Comparison of ENCODE assay signal across 9 cellular contexts in genomic region chr12:121916719-121917118, GRCh38. TPM values are rescaled to one million over a fixed set of nuclear protein-coding genes. Genes with fewer than 3 reads are reported as not detected.
A peak's percentile ranks its signal among the peaks of the same experiment; 100 is the strongest.
DNase-seq lines count a peak whose midpoint lies in the region; ATAC-seq and TF ChIP-seq lines count a peak whose summit lies in the region.
"Had no signal": no experiment of that assay in that cellular context is flagged by ENCODE, and none has a peak within 500 bp of the region (broad histone marks: within the 10 kb centered on the region; RNA-seq: fewer than 3 reads in every experiment).

No MANE protein-coding gene starts in this region.

- H3K27me3 ChIP-seq in BJ (ENCODE audit: control insufficient read depth, insufficient read depth, low read length) (no peaks in the 10 kb centered on the region), SU-DHL-6 (ENCODE audit: low read length) (no peaks in the 10 kb centered on the region), hepatocyte (no peaks in the 10 kb centered on the region)
- H3K27me3 ChIP-seq: sigmoid colon had no signal

- WGBS in hepatocyte (ENCODE audit: low lambda C conversion rate, missing lambda C conversion rate) = 65% methylated on average over 7 of the region's 7 CpGs

- H3K9ac ChIP-seq in SU-DHL-6 (ENCODE audit: low read length) = peak overlapping the region; percentile 65; the same call in 1 of the 2 replicates

- in situ Hi-C loops in GM13977 (cut with MboI; ENCODE audit: low pct_unique_long_range_greater_than_20kb, low sequenced_read_pairs, unreplicated experiment) = no loop called here

- peaks cover 7% of the 10 kb centered on the region for H3K36me3 ChIP-seq in BJ (ENCODE audit: control insufficient read depth, insufficient read depth, low read length)
- H3K36me3 ChIP-seq in SU-DHL-6 (ENCODE audit: low read length) = no peaks in the 10 kb centered on the region
- H3K36me3 ChIP-seq in hepatocyte (replicated peaks; ENCODE audit: insufficient read depth, low read depth) = no peaks in the 10 kb centered on the region

- H3K4me3 ChIP-seq in BJ (ENCODE audit: low read depth, low read length) = no peak overlapping the region
- H3K4me3 ChIP-seq in SU-DHL-6 (ENCODE audit: insufficient read depth, low read length, poor library complexity, severe bottlenecking) = no peak overlapping the region
- H3K4me3 ChIP-seq in hepatocyte = no peak overlapping the region
- H3K4me3 ChIP-seq: sigmoid colon had no signal

- H3K9me3 ChIP-seq in SU-DHL-6 (ENCODE audit: insufficient read depth, low read length) = no peaks in the 10 kb centered on the region
- H3K9me3 ChIP-seq in hepatocyte (ENCODE audit: low read depth) = no peaks in the 10 kb centered on the region
- H3K9me3 ChIP-seq: sigmoid colon had no signal

- H3F3A ChIP-seq in SU-DHL-6 (ENCODE audit: insufficient read depth) = peaks cover 31% of the 10 kb centered on the region

- no peaks in the 10 kb centered on the region for H3K4me1 ChIP-seq in hepatocyte (ENCODE audit: insufficient read depth)

- no peak for ATAC-seq in GM21576 (IDR thresholded peaks at IDR 0.05; ENCODE audit: unreplicated experiment)
- ATAC-seq in GM18498 (IDR thresholded peaks at IDR 0.05; ENCODE audit: unreplicated experiment) = no peak
- ATAC-seq in HG02970 (IDR thresholded peaks at IDR 0.05; ENCODE audit: low FRiP score, unreplicated experiment) = no peak

- peak overlapping the region; percentile 69 for H3K4me2 ChIP-seq in SU-DHL-6 (ENCODE audit: low read depth, low read length, poor library complexity, severe bottlenecking)
- no peak overlapping the region for H3K4me2 ChIP-seq in hepatocyte

- POLR2A ChIA-PET in BJ (lab: Charles Lee) = no interaction called here

- CTCF ChIA-PET in BJ (lab: Yijun Ruan, JAX) = interaction anchor here (1.0 to 2.3 kb wide), 9 partner anchors 23 to 214 kb away, joined by 3 to 10 read pairs (median 5); no protein-coding TSS in a partner anchor

- DNase-seq in BJ (ENCODE audit: low read depth) = no peak
- no peak for DNase-seq in GM13977 (ENCODE audit: low spot score)
- peak; percentile 61 for DNase-seq in hepatocyte (ENCODE audit: low spot score)
- DNase-seq in epidermal melanocyte (ENCODE audit: insufficient read length, low spot score) = no peak
- DNase-seq: sigmoid colon had no signal

- H3K9me2 ChIP-seq in SU-DHL-6 (replicated peaks; ENCODE audit: insufficient read depth, low read length) = no peaks in the 10 kb centered on the region
- no peaks in the 10 kb centered on the region for H3K9me2 ChIP-seq in hepatocyte (replicated peaks; ENCODE audit: insufficient read depth)

- H4K20me1 ChIP-seq in SU-DHL-6 (ENCODE audit: low read depth, low read length) (no peaks in the 10 kb centered on the region), hepatocyte (ENCODE audit: insufficient read depth, poor library complexity, severe bottlenecking) (no peaks in the 10 kb centered on the region)

- TF ChIP-seq CTCF in BJ (IDR thresholded peaks at IDR 0.05; ENCODE audit: insufficient read depth, low read depth, low read length) = peak; percentile 38
- peak; percentile 31 for TF ChIP-seq CTCF in GM13977 (IDR thresholded peaks at IDR 0.05; ENCODE audit: extremely low read depth, insufficient read depth, missing control alignments)
- TF ChIP-seq CTCF in SU-DHL-6 (IDR thresholded peaks at IDR 0.05; ENCODE audit: insufficient read depth, low read length, poor library complexity, severe bottlenecking) = peak; percentile 48
- peak; percentile 39 for TF ChIP-seq CTCF in hepatocyte (IDR thresholded peaks at IDR 0.05; ENCODE audit: poor library complexity)

- peak overlapping the region; percentile 86 for H3K27ac ChIP-seq in SU-DHL-6 (ENCODE audit: low read depth, low read length)
- no peak overlapping the region for H3K27ac ChIP-seq in hepatocyte
- H3K27ac ChIP-seq: sigmoid colon had no signal

- H3K79me2 ChIP-seq in SU-DHL-6 (ENCODE audit: insufficient read depth, low read length) (no peaks in the 10 kb centered on the region; the same call in 1 of the 2 replicates), hepatocyte (no peaks in the 10 kb centered on the region)

- H2AFZ ChIP-seq in SU-DHL-6 (ENCODE audit: low read depth, low read length, severe bottlenecking) (no peak overlapping the region), hepatocyte (no peak overlapping the region)

RNA-seq across cellular contexts. Expression of gene CFAP251, which starts 1.7 kb away (rescaled TPM):
- polyA plus RNA-seq in BJ (2011; rRNA removed) (1.3 and 1.5 TPM in 2 replicates), hepatocyte (3.0 and 8.5 TPM in 2 replicates)
- polyA minus RNA-seq in BJ (2011; rRNA and poly(A)+ RNA removed) = 1.4 and 4.3 TPM in 2 replicates
- 1.6 and 3.7 TPM in 2 replicates for total RNA-seq in hepatocyte

RNA-seq across cellular contexts. Expression of gene PSMD9, which starts 28.1 kb away (rescaled TPM):
- 93.2 and 130 TPM in 2 replicates for polyA plus RNA-seq in BJ (2011; rRNA removed)
- 29.4 and 39.8 TPM in 2 replicates for polyA minus RNA-seq in BJ (2011; rRNA and poly(A)+ RNA removed)
- 61.4 and 106 TPM in 2 replicates for total RNA-seq in hepatocyte
- polyA plus RNA-seq in hepatocyte = 105 and 114 TPM in 2 replicates

RNA-seq across cellular contexts. Expression of gene HPD, which starts 58.1 kb away (rescaled TPM):
- polyA plus RNA-seq in BJ (2011; rRNA removed) (0.05 TPM in 1 of 2 replicates, not detected in the other), hepatocyte (9.2 and 20.9 TPM in 2 replicates)
- not detected in 2 replicates for polyA minus RNA-seq in BJ (2011; rRNA and poly(A)+ RNA removed)
- 35.8 and 39.2 TPM in 2 replicates for total RNA-seq in hepatocyte
